9 cellular contexts compared by ENCODE assay signal in genomic region chr17:70168979-70169706, GRCh38. TPM values are rescaled to one million over a fixed set of nuclear protein-coding genes. Genes with fewer than 3 reads are reported as not detected.
A peak's percentile ranks its signal among the peaks of the same experiment; 100 is the strongest.
DNase-seq lines count a peak whose midpoint lies in the region; ATAC-seq, FAIRE-seq and TF ChIP-seq lines count a peak whose summit lies in the region.
"Had no signal": no experiment of that assay in that cellular context is flagged by ENCODE, and none has a peak within 500 bp of the region (broad histone marks: within the 10 kb centered on the region; RNA-seq: fewer than 3 reads in every experiment).

Gene KCNJ2 (plus strand): TSS chr17:70169532. CDS start chr17:70175040, 5,508 bp downstream.

- H3K4me2 ChIP-seq in smooth muscle cell: peak within 1 kb of the TSS; percentile 98

- H2AFZ ChIP-seq in smooth muscle cell (ENCODE audit: low read depth): peak within 1 kb of the TSS; percentile 96

- DNase-seq in NCI-H187 (lab: John Stamatoyannopoulos, UW): peak; percentile 48 to 63
- no peak for DNase-seq in NCI-H187 treated with DMSO at 0.1 percent for 48 hours (lab: John Stamatoyannopoulos, UW)
- DNase-seq in NCI-H1417 treated with DMSO at 0.1 percent for 48 hours (lab: John Stamatoyannopoulos, UW): peak; percentile 45
- DNase-seq in chondrocyte (ENCODE audit: low spot score): no peak
- DNase-seq in kidney: peak; percentile 94
- DNase-seq in smooth muscle cell (lab: John Stamatoyannopoulos, UW; ENCODE audit: unreplicated experiment): peak; percentile 23

- H3K9me3 ChIP-seq in kidney (ENCODE audit: control insufficient read depth in 1 of 2, low read length in 2 of 2) (no peaks in the 10 kb centered on the region), smooth muscle cell (replicated peaks; ENCODE audit: low read depth) (no peaks in the 10 kb centered on the region)

- TF ChIP-seq CTCF in chondrocyte (IDR thresholded peaks at IDR 0.05): no peak
- TF ChIP-seq CTCF in kidney (IDR thresholded peaks at IDR 0.05; ENCODE audit: borderline replicate concordance, extremely low read depth, insufficient read depth): no peak
- no peak for TF ChIP-seq CTCF in smooth muscle cell (IDR thresholded peaks at IDR 0.05; ENCODE audit: borderline replicate concordance, insufficient read depth, poor library complexity, severe bottlenecking)

- intact Hi-C loops in kidney (cut with DNase I): no loop called here

- H3K79me2 ChIP-seq in smooth muscle cell (ENCODE audit: low read depth): no peaks in the 10 kb centered on the region

- H3K36me3 Mint-ChIP-seq in T-helper 1 cell treated with Interleukin-12 subunit alpha and Interleukin-12 subunit beta and Interleukin-4 antibody, amounts not matched to agents 30 μg/mL and 1 μg/mL, for 36 hours (ENCODE audit: low read depth): peaks cover 2% of the 10 kb centered on the region
- H3K36me3 Mint-ChIP-seq in chondrocyte (ENCODE audit: low read depth): no peaks in the 10 kb centered on the region

- H3K27me3 Mint-ChIP-seq in T-helper 1 cell treated with Interleukin-12 subunit alpha and Interleukin-12 subunit beta and Interleukin-4 antibody, amounts not matched to agents 30 μg/mL and 1 μg/mL, for 36 hours (ENCODE audit: low read depth): peaks cover 65% of the 10 kb centered on the region
- peaks cover 20% of the 10 kb centered on the region for H3K27me3 Mint-ChIP-seq in chondrocyte (ENCODE audit: low read depth)

- under 1% methylated on average over 57 of the region's 67 CpGs for WGBS in smooth muscle cell (ENCODE audit: low lambda C conversion rate)

- H3K4me1 ChIP-seq in kidney (ENCODE audit: control insufficient read depth in 1 of 2, insufficient read depth in 1 of 2, low read depth in 1 of 2, low read length in 2 of 2) (peaks cover 0 to 4% of the 10 kb centered on the region in 2 donors), smooth muscle cell (ENCODE audit: low read depth) (no peaks in the 10 kb centered on the region)

- H3K4me1 Mint-ChIP-seq in T-helper 1 cell treated with Interleukin-12 subunit alpha and Interleukin-12 subunit beta and Interleukin-4 antibody, amounts not matched to agents 30 μg/mL and 1 μg/mL, for 36 hours (ENCODE audit: low read depth): peaks cover 14% of the 10 kb centered on the region
- peaks cover 32% of the 10 kb centered on the region for H3K4me1 Mint-ChIP-seq in chondrocyte (ENCODE audit: low read depth)

- H3K36me3 ChIP-seq in kidney (ENCODE audit: control insufficient read depth in 1 of 2, insufficient read depth in 2 of 2, low read length in 2 of 2) (no peaks in the 10 kb centered on the region), smooth muscle cell (ENCODE audit: low read depth) (no peaks in the 10 kb centered on the region)

- H3K27ac ChIP-seq in kidney (ENCODE audit: low read depth in 2 of 2, low read length in 2 of 2) (peak within 1 kb of the TSS; percentile 43 to 61), smooth muscle cell (ENCODE audit: low read depth) (no peak within 1 kb of the TSS)
- H3K27ac ChIP-seq: C4-2B had no signal

- no peak within 1 kb of the TSS for H3K27ac Mint-ChIP-seq in T-helper 1 cell treated with Interleukin-12 subunit alpha and Interleukin-12 subunit beta and Interleukin-4 antibody, amounts not matched to agents 30 μg/mL and 1 μg/mL, for 36 hours
- H3K27ac Mint-ChIP-seq in chondrocyte (ENCODE audit: unreplicated experiment): peak within 1 kb of the TSS; percentile 18

- H3K4me3 ChIP-seq in kidney (ENCODE audit: low read length in 2 of 2) (peak within 1 kb of the TSS; percentile 67 to 69), smooth muscle cell (peak within 1 kb of the TSS; percentile 68)

- H3K4me3 Mint-ChIP-seq in T-helper 1 cell treated with Interleukin-12 subunit alpha and Interleukin-12 subunit beta and Interleukin-4 antibody, amounts not matched to agents 30 μg/mL and 1 μg/mL, for 36 hours: peak within 1 kb of the TSS; percentile 69
- H3K4me3 Mint-ChIP-seq in chondrocyte (ENCODE audit: unreplicated experiment): peak within 1 kb of the TSS; percentile 81

- H3K9me3 Mint-ChIP-seq in T-helper 1 cell treated with Interleukin-12 subunit alpha and Interleukin-12 subunit beta and Interleukin-4 antibody, amounts not matched to agents 30 μg/mL and 1 μg/mL, for 36 hours: no peaks in the 10 kb centered on the region
- H3K9me3 Mint-ChIP-seq in chondrocyte (ENCODE audit: low read depth): no peaks in the 10 kb centered on the region

- no peaks in the 10 kb centered on the region for H4K20me1 ChIP-seq in smooth muscle cell (ENCODE audit: low read depth)

- H3K27me3 ChIP-seq in smooth muscle cell (ENCODE audit: low read depth): peaks cover 64% of the 10 kb centered on the region

- no peak for FAIRE-seq in kidney (lab: Jason Lieb, UNC)

- H3K9ac ChIP-seq in kidney (ENCODE audit: low read length in 2 of 2): peak within 1 kb of the TSS; percentile 37 to 67
- H3K9ac ChIP-seq in smooth muscle cell (ENCODE audit: low read depth): peak within 1 kb of the TSS; percentile 8

- H3F3A ChIP-seq in smooth muscle cell (ENCODE audit: low read depth): no peaks in the 10 kb centered on the region

- peak; percentile 95 for ATAC-seq in HG02840 (IDR thresholded peaks at IDR 0.05; ENCODE audit: low FRiP score, unreplicated experiment)

RNA-seq across cellular contexts. Expression of gene KCNJ2, which starts in this region (rescaled TPM):
- 0.07 TPM in 1 of 3 replicates, not detected in the others for total RNA-seq in chondrocyte
- total RNA-seq in kidney: 4.4 TPM
- polyA plus RNA-seq in kidney (ENCODE audit: insufficient read depth, low read depth, low replicate concordance): 0.71 TPM
- 1.3 and 1.8 TPM in 2 replicates for total RNA-seq in smooth muscle cell
- polyA plus RNA-seq in smooth muscle cell: 0.06 TPM in 1 of 2 replicates, not detected in the other

Comparison
In these comparisons a context has a peak if more than half of its experiments do, and no peak if none do; other contexts are left out.
1. DNase-seq: peak in NCI-H187 (2 of 2), NCI-H1417 treated with DMSO at 0.1 percent for 48 hours (single experiment), kidney (single experiment) and smooth muscle cell (single experiment); none in NCI-H187 treated with DMSO at 0.1 percent for 48 hours (single experiment) and chondrocyte (single experiment).